10 cellular contexts compared by ENCODE assay signal in the genomic region with DNA sequence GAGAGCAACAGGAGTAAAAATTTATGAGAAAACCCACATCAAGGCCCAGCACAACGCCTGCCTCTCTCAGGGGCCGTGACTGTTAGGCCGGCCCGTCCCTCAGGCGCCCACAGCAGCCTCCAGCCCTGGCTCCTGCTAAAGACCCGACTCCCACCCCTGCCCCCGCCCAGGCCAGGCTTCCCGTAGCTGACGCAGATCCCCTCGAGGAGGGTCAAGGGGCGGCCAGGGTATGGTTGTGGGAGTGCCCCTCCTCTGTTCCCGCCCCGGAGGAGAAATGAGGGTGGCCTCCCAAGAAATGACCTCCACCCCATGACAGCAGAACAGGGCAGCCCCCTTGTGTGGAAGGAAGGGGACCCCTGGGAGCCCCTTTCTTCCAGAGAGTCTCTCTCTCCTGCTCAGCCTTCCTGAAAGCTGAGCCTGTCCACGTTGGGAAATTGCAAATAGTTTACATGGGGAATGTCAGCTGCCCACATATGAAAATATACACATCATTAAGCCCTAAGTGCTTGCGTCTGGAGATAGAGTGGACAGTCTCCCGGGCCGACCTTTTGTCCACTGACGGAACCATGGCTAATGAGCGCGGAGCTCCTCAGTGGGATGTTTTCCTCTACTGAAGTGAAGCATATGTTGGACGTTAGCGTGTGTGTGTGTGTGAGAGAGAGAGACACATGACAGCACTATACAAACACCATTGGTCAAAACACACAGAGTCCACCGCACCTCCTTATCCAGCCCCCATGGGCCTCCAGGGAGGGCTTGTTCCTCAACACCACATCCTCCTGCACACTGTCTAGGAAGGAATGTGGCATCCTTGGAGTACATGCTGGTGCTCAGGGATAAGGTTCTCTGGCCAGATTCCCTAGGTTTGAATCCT.
A peak's percentile ranks its signal among the peaks of the same experiment; 100 is the strongest.
DNase-seq lines count a peak whose midpoint lies in the region; TF ChIP-seq lines count a peak whose summit lies in the region.
"Had no signal": no experiment of that assay in that cellular context is flagged by ENCODE, and none has a peak within 500 bp of the region (broad histone marks: within the 10 kb centered on the region; RNA-seq: fewer than 3 reads in every experiment).

No MANE protein-coding gene starts in this region.

- no peaks in the 10 kb centered on the region for H4K20me1 ChIP-seq in MM.1S (ENCODE audit: insufficient read depth, low read length)

- intact Hi-C loops in left ventricle myocardium inferior (cut with micrococcal nuclease): no loop called here

- H3K4me3 ChIP-seq in left ventricle myocardium inferior (no peak overlapping the region), trophoblast cell (ENCODE audit: low read depth, low read length) (no peak overlapping the region), MM.1S (ENCODE audit: low read length) (no peak overlapping the region)

- H3K9me3 ChIP-seq in left ventricle myocardium inferior (replicated peaks) (no peaks in the 10 kb centered on the region), trophoblast cell (ENCODE audit: insufficient read depth, low read depth, low read length) (peaks cover 2% of the 10 kb centered on the region), MM.1S (replicated peaks; ENCODE audit: insufficient read depth, low read length) (no peaks in the 10 kb centered on the region)

- no peak overlapping the region for H2BK5ac ChIP-seq in trophoblast cell (ENCODE audit: low read depth, low read length, poor library complexity)

- H3K4me1 ChIP-seq in left ventricle myocardium inferior: peaks cover 84% of the 10 kb centered on the region
- peaks cover 15 to 22% of the 10 kb centered on the region in 2 experiments for H3K4me1 ChIP-seq in trophoblast cell (ENCODE audit: control insufficient read depth in 1 of 2, insufficient read depth in 2 of 2, low read length in 2 of 2)
- H3K4me1 ChIP-seq in MM.1S (ENCODE audit: low read length): no peaks in the 10 kb centered on the region

- H3K9me3 Mint-ChIP-seq in brain: peaks cover 0 to 11% (median 0%) of the 10 kb centered on the region in 5 experiments
- H3K9me3 Mint-ChIP-seq: activated naive CD8-positive, alpha-beta T cell treated with anti-CD3 and anti-CD28 coated beads, Interleukin-2, amount 10 ng/mL, durations not matched to agents 7 days and 5 days; stimulated activated naive CD8-positive, alpha-beta T cell treated with anti-CD3 and anti-CD28 coated beads, Interleukin-15, amount 100 ng/mL, for 72 hours had no signal

- no peak overlapping the region for H3K18ac ChIP-seq in trophoblast cell (ENCODE audit: low read length)

- H3K27me3 ChIP-seq in left ventricle myocardium inferior (ENCODE audit: low read depth) (no peaks in the 10 kb centered on the region), trophoblast cell (ENCODE audit: insufficient read depth, low read length) (no peaks in the 10 kb centered on the region), MM.1S (replicated peaks; ENCODE audit: insufficient read depth, low read length) (no peaks in the 10 kb centered on the region)

- DNase-seq in COLO668 (lab: John Stamatoyannopoulos, UW; ENCODE audit: unreplicated experiment) (peak; percentile 5), left ventricle myocardium inferior (peak; percentile 66), trophoblast cell (peak; percentile 96 to 98), MM.1S (no peak), NCI-H1105 treated with DMSO at 0.1 percent for 48 hours (lab: John Stamatoyannopoulos, UW) (no peak), GM10266 (ENCODE audit: extremely low spot score) (no peak)
- no peak for DNase-seq in stimulated activated naive CD4-positive, alpha-beta T cell (lab: John Stamatoyannopoulos, UW)
- DNase-seq: activated naive CD8-positive, alpha-beta T cell treated with anti-CD3 and anti-CD28 coated beads, Interleukin-2, amount 10 ng/mL, durations not matched to agents 7 days and 5 days; stimulated activated naive CD8-positive, alpha-beta T cell treated with anti-CD3 and anti-CD28 coated beads, Interleukin-15, amount 100 ng/mL, for 72 hours had no signal

- no peak overlapping the region for H3K23ac ChIP-seq in trophoblast cell (ENCODE audit: low read length)

- H3K4me2 ChIP-seq in trophoblast cell (ENCODE audit: low read length) (peak overlapping the region; percentile 26), MM.1S (ENCODE audit: low read depth, low read length) (no peak overlapping the region)

- H2BK12ac ChIP-seq in trophoblast cell (ENCODE audit: low read length): no peak overlapping the region

- peaks cover 50% of the 10 kb centered on the region for H3K4me1 Mint-ChIP-seq in brain
- H3K4me1 Mint-ChIP-seq: stimulated activated naive CD8-positive, alpha-beta T cell treated with anti-CD3 and anti-CD28 coated beads, Interleukin-15, amount 100 ng/mL, for 72 hours had no signal

- no peaks in the 10 kb centered on the region for H3K79me2 ChIP-seq in trophoblast cell (ENCODE audit: control insufficient read depth, insufficient read depth, low read length, poor library complexity)
- H3K79me2 ChIP-seq in MM.1S (ENCODE audit: low read length): peaks cover 53% of the 10 kb centered on the region

- no peaks in the 10 kb centered on the region for H3F3A ChIP-seq in MM.1S (ENCODE audit: insufficient read depth, low read length)

- H3K79me1 ChIP-seq in trophoblast cell (ENCODE audit: low read length): peaks cover 5% of the 10 kb centered on the region

- no peak overlapping the region for H4K12ac ChIP-seq in trophoblast cell (ENCODE audit: low read depth, low read length)

- no peak overlapping the region for H4K8ac ChIP-seq in trophoblast cell (ENCODE audit: low read depth, low read length)

- H3K27ac Mint-ChIP-seq in brain: peak overlapping the region in 4 of 5 experiments; percentile 13 to 92 (median 78)
- H3K27ac Mint-ChIP-seq: activated naive CD8-positive, alpha-beta T cell treated with anti-CD3 and anti-CD28 coated beads, Interleukin-2, amount 10 ng/mL, durations not matched to agents 7 days and 5 days had no signal

- H3K9ac ChIP-seq in trophoblast cell (ENCODE audit: low read length): no peak overlapping the region
- no peak overlapping the region for H3K9ac ChIP-seq in MM.1S (ENCODE audit: low read length)

- H3K14ac ChIP-seq in trophoblast cell (ENCODE audit: low read length): no peak overlapping the region

- no peak overlapping the region for H2BK120ac ChIP-seq in trophoblast cell (ENCODE audit: insufficient read depth, low read length, poor library complexity)

- no peak for TF ChIP-seq CTCF in brain (conservative IDR thresholded peaks at IDR 0.05)
- no peak for TF ChIP-seq CTCF in left ventricle myocardium inferior (IDR thresholded peaks at IDR 0.05; ENCODE audit: borderline replicate concordance)
- TF ChIP-seq CTCF in MM.1S (IDR thresholded peaks at IDR 0.05; ENCODE audit: low read length): no peak
- TF ChIP-seq CTCF in GM10266 (IDR thresholded peaks at IDR 0.05; ENCODE audit: control insufficient read depth, insufficient read depth, low read depth, missing control alignments): no peak

- H3K4me3 Mint-ChIP-seq in brain: peak overlapping the region in 2 of 5 experiments; percentile 6 to 49
- H3K4me3 Mint-ChIP-seq: activated naive CD8-positive, alpha-beta T cell treated with anti-CD3 and anti-CD28 coated beads, Interleukin-2, amount 10 ng/mL, durations not matched to agents 7 days and 5 days; stimulated activated naive CD8-positive, alpha-beta T cell treated with anti-CD3 and anti-CD28 coated beads, Interleukin-15, amount 100 ng/mL, for 72 hours had no signal

- peaks cover 5% of the 10 kb centered on the region for H3K36me3 Mint-ChIP-seq in brain
- H3K36me3 Mint-ChIP-seq: activated naive CD8-positive, alpha-beta T cell treated with anti-CD3 and anti-CD28 coated beads, Interleukin-2, amount 10 ng/mL, durations not matched to agents 7 days and 5 days had no signal

- H3K27me3 Mint-ChIP-seq in brain: peaks cover 3% of the 10 kb centered on the region
- H3K27me3 Mint-ChIP-seq: activated naive CD8-positive, alpha-beta T cell treated with anti-CD3 and anti-CD28 coated beads, Interleukin-2, amount 10 ng/mL, durations not matched to agents 7 days and 5 days; stimulated activated naive CD8-positive, alpha-beta T cell treated with anti-CD3 and anti-CD28 coated beads, Interleukin-15, amount 100 ng/mL, for 72 hours had no signal

- no CpG with 5 or more reads among the region's 23 CpGs for WGBS in trophoblast cell (ENCODE audit: extremely low coverage, insufficient coverage, insufficient read length)

- no peak overlapping the region for H2AK5ac ChIP-seq in trophoblast cell (ENCODE audit: low read length)

- no peaks in the 10 kb centered on the region for H3K9me2 ChIP-seq in MM.1S (replicated peaks; ENCODE audit: insufficient read depth, low read length)

- H3K27ac ChIP-seq in left ventricle myocardium inferior (replicated peaks) (peak overlapping the region; percentile 89), trophoblast cell (ENCODE audit: low read depth, low read length) (peak overlapping the region; percentile 44), MM.1S (ENCODE audit: low read length) (no peak overlapping the region)

- H2AFZ ChIP-seq in trophoblast cell (ENCODE audit: insufficient read depth, low read length, poor library complexity) (no peak overlapping the region), MM.1S (ENCODE audit: low read length) (no peak overlapping the region)

- no peak overlapping the region for H3K4ac ChIP-seq in trophoblast cell (ENCODE audit: low read depth, low read length)

- no peak overlapping the region for H4K91ac ChIP-seq in trophoblast cell (ENCODE audit: low read depth, low read length)

- H3K36me3 ChIP-seq in left ventricle myocardium inferior (no peaks in the 10 kb centered on the region), trophoblast cell (ENCODE audit: control insufficient read depth in 1 of 2, insufficient read depth in 2 of 2, low read length in 2 of 2) (no peaks in the 10 kb centered on the region), MM.1S (replicated peaks; ENCODE audit: insufficient read depth, low read length) (no peaks in the 10 kb centered on the region)

Comparison
In these comparisons a context has a peak if more than half of its experiments do, and no peak if none do; other contexts are left out.
1. DNase-seq: peak in COLO668 (single experiment), left ventricle myocardium inferior (single experiment) and trophoblast cell (2 of 2); none in MM.1S (single experiment), NCI-H1105 treated with DMSO at 0.1 percent for 48 hours (single experiment), stimulated activated naive CD4-positive, alpha-beta T cell (0 of 6) and GM10266 (single experiment).